Comparison of ENCODE assay signal across 32 cellular contexts in the genomic region with DNA sequence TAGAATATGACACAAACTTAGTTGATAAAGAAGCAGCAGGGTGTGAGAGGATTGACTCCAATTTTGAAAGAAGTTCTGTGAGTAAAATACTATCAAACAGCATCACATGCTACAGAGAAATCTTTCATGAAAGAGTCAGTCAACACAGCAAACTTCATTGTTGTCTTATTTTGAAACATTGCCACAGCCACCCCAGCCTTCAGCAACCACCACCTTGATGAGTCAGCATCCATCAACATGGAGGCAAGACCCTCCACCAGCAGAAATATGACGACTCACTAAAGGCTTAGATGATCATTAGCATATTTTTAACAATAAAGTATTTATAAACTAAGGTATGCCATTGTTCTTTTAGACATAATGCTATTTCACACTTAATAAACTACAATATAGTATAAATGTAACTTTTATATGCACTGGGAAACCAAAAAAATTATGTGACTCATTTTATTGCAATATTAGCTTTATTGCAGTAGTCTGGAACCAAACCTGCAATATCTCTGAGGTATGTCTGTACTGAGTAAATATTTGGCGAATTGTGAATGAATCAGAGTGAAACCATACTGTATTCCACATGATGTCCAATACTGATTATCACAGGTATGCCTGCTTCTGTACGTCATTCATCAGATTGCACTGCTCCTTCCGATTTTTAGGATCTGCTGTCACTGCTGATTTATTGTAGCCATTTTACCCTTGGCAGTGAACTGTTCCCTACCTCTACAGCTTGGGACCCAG. TPM values are rescaled to one million over a fixed set of nuclear protein-coding genes. Genes with fewer than 3 reads are reported as not detected.
"Had no signal": no experiment of that assay in that cellular context is flagged by ENCODE, and none has a peak within 500 bp of the region (broad histone marks: within the 10 kb centered on the region; RNA-seq: fewer than 3 reads in every experiment).

No MANE protein-coding gene starts in this region.

- H3K9me3 ChIP-seq: adrenal gland, right atrium auricular region, thyroid gland, upper lobe of left lung, vagina had no signal

- H3K4me1 ChIP-seq: adrenal gland, parathyroid adenoma, right atrium auricular region, stomach, thyroid gland, upper lobe of left lung, vagina had no signal

- H3K36me3 ChIP-seq: adrenal gland, right atrium auricular region, stomach, thyroid gland, upper lobe of left lung, vagina had no signal

- FAIRE-seq: keratinocyte had no signal

- H3K27ac ChIP-seq: adrenal gland, parathyroid adenoma, right atrium auricular region, stomach, thyroid gland, upper lobe of left lung, vagina had no signal

- H3K4me3 ChIP-seq: adrenal gland, right atrium auricular region, smooth muscle cell, stomach, thyroid gland, upper lobe of left lung, vagina had no signal

- DNase-seq: activated CD4-positive, alpha-beta memory T cell treated with anti-CD3 and anti-CD28 coated beads for 36 hours; activated CD4-positive, alpha-beta T cell treated with anti-CD3 and anti-CD28 coated beads, Interleukin-2, amount 10 ng/mL, durations not matched to agents 24 days and 14 days; activated CD4-positive, CD25-positive, alpha-beta regulatory T cell treated with anti-CD3 and anti-CD28 coated beads, Interleukin-2, amount 50 U/mL, for 72 hours; activated CD8-positive, alpha-beta memory T cell treated with anti-CD3 and anti-CD28 coated beads, Interleukin-2, amount 50 U/mL, for 4 hours; activated effector memory CD4-positive, alpha-beta T cell treated with anti-CD3 and anti-CD28 coated beads, Interleukin-2, amount 50 U/mL, for 16 hours; activated naive CD4-positive, alpha-beta T cell treated with anti-CD3 and anti-CD28 coated beads for 36 hours; activated naive CD8-positive, alpha-beta T cell treated with anti-CD3 and anti-CD28 coated beads for 36 hours; activated T-cell treated with anti-CD3 and anti-CD28 coated beads, Interleukin-2, amount 50 U/mL, for 1 hour; adrenal gland; aorta; caudate nucleus; endodermal cell; head of caudate nucleus; hippocampal formation; left colon; midbrain; naive thymus-derived CD4-positive, alpha-beta T cell; nucleus accumbens; stimulated activated CD4-positive, alpha-beta T cell treated with anti-CD3 and anti-CD28 coated beads, Interleukin-2, amount 100 ng/mL, for 24 hours; stimulated activated naive B cell treated with anti-CD40 and anti-IgM and Interleukin-4, amounts not matched to agents 10 μg/mL and 1 μg/mL and 100 μg/mL, for 72 hours; stomach; T-helper 17 cell; T1000; thyroid gland; upper lobe of left lung had no signal

- H3K79me2 ChIP-seq: parathyroid adenoma had no signal

- ATAC-seq: left colon; naive thymus-derived CD4-positive, alpha-beta T cell; stimulated activated naive B cell treated with anti-CD40 and anti-IgM and Interleukin-4, amounts not matched to agents 10 μg/mL and 1 μg/mL and 100 μg/mL, for 72 hours; T-helper 17 cell had no signal

- H2AFZ ChIP-seq: parathyroid adenoma had no signal

- H3K4me2 ChIP-seq: smooth muscle cell had no signal

- H3K27me3 ChIP-seq: adrenal gland, right atrium auricular region, stomach, thyroid gland, upper lobe of left lung, vagina had no signal

- H3K9ac ChIP-seq: parathyroid adenoma had no signal

RNA-seq across cellular contexts. Expression of a gene that starts 11.6 kb away (rescaled TPM):
- total RNA-seq: activated CD4-positive, alpha-beta memory T cell treated with anti-CD3 and anti-CD28 coated beads for 36 hours; activated CD4-positive, alpha-beta T cell treated with anti-CD3 and anti-CD28 coated beads, Interleukin-2, amount 10 ng/mL, durations not matched to agents 24 days and 14 days; activated CD8-positive, alpha-beta memory T cell treated with anti-CD3 and anti-CD28 coated beads for 36 hours; activated naive CD4-positive, alpha-beta T cell treated with anti-CD3 and anti-CD28 coated beads for 36 hours; activated naive CD8-positive, alpha-beta T cell treated with anti-CD3 and anti-CD28 coated beads for 36 hours; activated T-helper 1 cell treated with anti-CD3 and anti-CD28 coated beads, Interleukin-12 subunit alpha, Interleukin-12 subunit beta, Interleukin-2, Interleukin-4 antibody, amounts not matched to agents 30 ng/mL and 10 ng/mL and 1 ng/mL, durations not matched to agents 14 hours and 24 hours and 36 hours; naive thymus-derived CD4-positive, alpha-beta T cell; T-helper 17 cell; thyroid gland; vagina had no signal
- polyA plus RNA-seq: aorta; naive thymus-derived CD4-positive, alpha-beta T cell; smooth muscle cell had no signal
